1 cellular context compared by ENCODE assay signal in the genomic region with DNA sequence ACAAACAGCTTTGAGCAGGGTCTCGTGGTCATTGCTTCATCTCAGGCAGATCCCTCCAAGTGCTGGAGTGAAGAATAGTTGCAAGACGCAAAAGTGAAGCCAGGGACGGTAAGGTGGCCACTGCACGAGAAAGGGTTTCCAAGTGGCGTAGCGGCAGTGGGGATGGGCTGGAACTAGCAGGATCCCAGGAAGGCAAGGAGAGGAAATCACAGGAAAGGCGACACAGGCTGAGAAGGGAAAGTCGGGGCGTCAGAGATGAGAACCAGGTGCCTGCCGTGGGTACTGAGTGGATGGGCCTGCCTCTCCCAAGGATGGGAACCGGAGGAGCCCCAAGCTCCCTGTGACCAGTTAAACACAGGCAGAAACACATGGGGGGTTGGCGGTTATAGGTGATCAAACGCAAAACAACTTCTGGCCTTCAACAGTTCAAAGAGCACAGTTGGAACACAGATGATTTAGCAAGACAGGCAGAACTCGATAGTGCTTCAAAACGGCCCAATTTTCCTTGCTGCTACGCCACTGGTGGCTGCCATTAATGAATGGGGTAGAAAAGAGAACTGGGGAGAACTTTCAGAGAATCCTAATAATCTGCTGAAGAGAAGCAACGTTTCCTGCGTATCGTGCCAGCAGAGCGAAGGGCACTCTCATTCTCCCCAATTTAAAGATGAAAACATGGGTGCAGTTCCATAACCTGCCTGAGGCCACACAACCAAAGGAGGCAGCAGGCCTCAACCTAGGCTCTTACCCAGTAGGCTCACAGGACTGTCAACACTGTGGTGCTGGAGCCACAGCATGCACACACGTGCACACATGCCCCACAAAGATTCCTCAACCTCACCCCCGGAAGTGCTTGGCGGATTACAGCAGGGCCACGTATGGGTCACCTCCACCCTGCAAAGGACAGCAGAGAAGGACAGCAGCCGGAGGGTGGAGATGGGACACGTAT.
TF ChIP-seq lines count a peak whose summit lies in the region.

No MANE protein-coding gene starts in this region.

TF ChIP-seq in HepG2, 621 proteins besides CTCF, POLR2A, EP300 and RAD21 (continued from another document and continues in another):
- TF ChIP-seq, protein P1, sequence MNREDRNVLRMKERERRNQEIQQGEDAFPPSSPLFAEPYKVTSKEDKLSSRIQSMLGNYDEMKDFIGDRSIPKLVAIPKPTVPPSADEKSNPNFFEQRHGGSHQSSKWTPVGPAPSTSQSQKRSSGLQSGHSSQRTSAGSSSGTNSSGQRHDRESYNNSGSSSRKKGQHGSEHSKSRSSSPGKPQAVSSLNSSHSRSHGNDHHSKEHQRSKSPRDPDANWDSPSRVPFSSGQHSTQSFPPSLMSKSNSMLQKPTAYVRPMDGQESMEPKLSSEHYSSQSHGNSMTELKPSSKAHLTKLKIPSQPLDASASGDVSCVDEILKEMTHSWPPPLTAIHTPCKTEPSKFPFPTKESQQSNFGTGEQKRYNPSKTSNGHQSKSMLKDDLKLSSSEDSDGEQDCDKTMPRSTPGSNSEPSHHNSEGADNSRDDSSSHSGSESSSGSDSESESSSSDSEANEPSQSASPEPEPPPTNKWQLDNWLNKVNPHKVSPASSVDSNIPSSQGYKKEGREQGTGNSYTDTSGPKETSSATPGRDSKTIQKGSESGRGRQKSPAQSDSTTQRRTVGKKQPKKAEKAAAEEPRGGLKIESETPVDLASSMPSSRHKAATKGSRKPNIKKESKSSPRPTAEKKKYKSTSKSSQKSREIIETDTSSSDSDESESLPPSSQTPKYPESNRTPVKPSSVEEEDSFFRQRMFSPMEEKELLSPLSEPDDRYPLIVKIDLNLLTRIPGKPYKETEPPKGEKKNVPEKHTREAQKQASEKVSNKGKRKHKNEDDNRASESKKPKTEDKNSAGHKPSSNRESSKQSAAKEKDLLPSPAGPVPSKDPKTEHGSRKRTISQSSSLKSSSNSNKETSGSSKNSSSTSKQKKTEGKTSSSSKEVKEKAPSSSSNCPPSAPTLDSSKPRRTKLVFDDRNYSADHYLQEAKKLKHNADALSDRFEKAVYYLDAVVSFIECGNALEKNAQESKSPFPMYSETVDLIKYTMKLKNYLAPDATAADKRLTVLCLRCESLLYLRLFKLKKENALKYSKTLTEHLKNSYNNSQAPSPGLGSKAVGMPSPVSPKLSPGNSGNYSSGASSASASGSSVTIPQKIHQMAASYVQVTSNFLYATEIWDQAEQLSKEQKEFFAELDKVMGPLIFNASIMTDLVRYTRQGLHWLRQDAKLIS (CRISPR knock-in tag; IDR thresholded peaks at IDR 0.05) = no peak
- TF ChIP-seq MED8 (CRISPR knock-in tag; IDR thresholded peaks at IDR 0.05; ENCODE audit: insufficient replicate concordance) (peak; percentile 32), ZNF317 (CRISPR knock-in tag; IDR thresholded peaks at IDR 0.05) (peak; percentile 78), IKZF4 (CRISPR knock-in tag; IDR thresholded peaks at IDR 0.05; ENCODE audit: borderline replicate concordance, low read depth, not compliant biosample characterization) (no peak), SALL1 (CRISPR knock-in tag; IDR thresholded peaks at IDR 0.05) (peak; percentile 42; the same call in 1 of the 2 replicates), ZFP62 (CRISPR knock-in tag; IDR thresholded peaks at IDR 0.05) (no peak), ZNF569 (CRISPR knock-in tag; IDR thresholded peaks at IDR 0.05; ENCODE audit: borderline replicate concordance) (no peak), SOX13 (IDR thresholded peaks at IDR 0.05) (no peak), SOX13 (CRISPR knock-in tag; conservative IDR thresholded peaks at IDR 0.05 in 1 of 2, IDR thresholded peaks at IDR 0.05 in 1 of 2) (peak in 1 of 2 experiments; percentile 6; a peak in 1 of 4 replicates), ZFP90 (CRISPR knock-in tag; IDR thresholded peaks at IDR 0.05; ENCODE audit: borderline replicate concordance) (no peak), ZKSCAN5 (CRISPR knock-in tag; IDR thresholded peaks at IDR 0.05) (no peak), MAF1 (CRISPR knock-in tag; IDR thresholded peaks at IDR 0.05; ENCODE audit: borderline replicate concordance) (no peak), JDP2 (CRISPR knock-in tag; IDR thresholded peaks at IDR 0.05; ENCODE audit: borderline replicate concordance) (no peak), SMC3 (IDR thresholded peaks at IDR 0.05; ENCODE audit: low read length) (no peak), DNMT1 (CRISPR knock-in tag; IDR thresholded peaks at IDR 0.05) (no peak), ISX (CRISPR knock-in tag; conservative IDR thresholded peaks at IDR 0.05) (no peak), ZNF674 (CRISPR knock-in tag; IDR thresholded peaks at IDR 0.05; ENCODE audit: low read depth) (no peak), NPAS2 (CRISPR knock-in tag; IDR thresholded peaks at IDR 0.05; ENCODE audit: borderline replicate concordance) (no peak)
- TF ChIP-seq, protein P2, sequence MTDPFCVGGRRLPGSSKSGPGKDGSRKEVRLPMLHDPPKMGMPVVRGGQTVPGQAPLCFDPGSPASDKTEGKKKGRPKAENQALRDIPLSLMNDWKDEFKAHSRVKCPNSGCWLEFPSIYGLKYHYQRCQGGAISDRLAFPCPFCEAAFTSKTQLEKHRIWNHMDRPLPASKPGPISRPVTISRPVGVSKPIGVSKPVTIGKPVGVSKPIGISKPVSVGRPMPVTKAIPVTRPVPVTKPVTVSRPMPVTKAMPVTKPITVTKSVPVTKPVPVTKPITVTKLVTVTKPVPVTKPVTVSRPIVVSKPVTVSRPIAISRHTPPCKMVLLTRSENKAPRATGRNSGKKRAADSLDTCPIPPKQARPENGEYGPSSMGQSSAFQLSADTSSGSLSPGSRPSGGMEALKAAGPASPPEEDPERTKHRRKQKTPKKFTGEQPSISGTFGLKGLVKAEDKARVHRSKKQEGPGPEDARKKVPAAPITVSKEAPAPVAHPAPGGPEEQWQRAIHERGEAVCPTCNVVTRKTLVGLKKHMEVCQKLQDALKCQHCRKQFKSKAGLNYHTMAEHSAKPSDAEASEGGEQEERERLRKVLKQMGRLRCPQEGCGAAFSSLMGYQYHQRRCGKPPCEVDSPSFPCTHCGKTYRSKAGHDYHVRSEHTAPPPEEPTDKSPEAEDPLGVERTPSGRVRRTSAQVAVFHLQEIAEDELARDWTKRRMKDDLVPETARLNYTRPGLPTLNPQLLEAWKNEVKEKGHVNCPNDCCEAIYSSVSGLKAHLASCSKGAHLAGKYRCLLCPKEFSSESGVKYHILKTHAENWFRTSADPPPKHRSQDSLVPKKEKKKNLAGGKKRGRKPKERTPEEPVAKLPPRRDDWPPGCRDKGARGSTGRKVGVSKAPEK (CRISPR knock-in tag; IDR thresholded peaks at IDR 0.05; ENCODE audit: borderline replicate concordance) = no peak
- TF ChIP-seq, protein P3, sequence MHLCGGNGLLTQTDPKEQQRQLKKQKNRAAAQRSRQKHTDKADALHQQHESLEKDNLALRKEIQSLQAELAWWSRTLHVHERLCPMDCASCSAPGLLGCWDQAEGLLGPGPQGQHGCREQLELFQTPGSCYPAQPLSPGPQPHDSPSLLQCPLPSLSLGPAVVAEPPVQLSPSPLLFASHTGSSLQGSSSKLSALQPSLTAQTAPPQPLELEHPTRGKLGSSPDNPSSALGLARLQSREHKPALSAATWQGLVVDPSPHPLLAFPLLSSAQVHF (CRISPR knock-in tag; IDR thresholded peaks at IDR 0.05) = no peak
- TF ChIP-seq, protein P4, sequence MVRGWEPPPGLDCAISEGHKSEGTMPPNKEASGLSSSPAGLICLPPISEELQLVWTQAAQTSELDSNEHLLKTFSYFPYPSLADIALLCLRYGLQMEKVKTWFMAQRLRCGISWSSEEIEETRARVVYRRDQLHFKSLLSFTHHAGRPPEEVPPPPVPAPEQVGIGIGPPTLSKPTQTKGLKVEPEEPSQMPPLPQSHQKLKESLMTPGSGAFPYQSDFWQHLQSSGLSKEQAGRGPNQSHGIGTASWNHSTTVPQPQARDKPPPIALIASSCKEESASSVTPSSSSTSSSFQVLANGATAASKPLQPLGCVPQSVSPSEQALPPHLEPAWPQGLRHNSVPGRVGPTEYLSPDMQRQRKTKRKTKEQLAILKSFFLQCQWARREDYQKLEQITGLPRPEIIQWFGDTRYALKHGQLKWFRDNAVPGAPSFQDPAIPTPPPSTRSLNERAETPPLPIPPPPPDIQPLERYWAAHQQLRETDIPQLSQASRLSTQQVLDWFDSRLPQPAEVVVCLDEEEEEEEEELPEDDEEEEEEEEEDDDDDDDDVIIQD (CRISPR knock-in tag; IDR thresholded peaks at IDR 0.05; ENCODE audit: low read depth) = 0 out of 2 replicates have a peak, but pooled peaks have one; percentile 22
- TF ChIP-seq, protein P5, sequence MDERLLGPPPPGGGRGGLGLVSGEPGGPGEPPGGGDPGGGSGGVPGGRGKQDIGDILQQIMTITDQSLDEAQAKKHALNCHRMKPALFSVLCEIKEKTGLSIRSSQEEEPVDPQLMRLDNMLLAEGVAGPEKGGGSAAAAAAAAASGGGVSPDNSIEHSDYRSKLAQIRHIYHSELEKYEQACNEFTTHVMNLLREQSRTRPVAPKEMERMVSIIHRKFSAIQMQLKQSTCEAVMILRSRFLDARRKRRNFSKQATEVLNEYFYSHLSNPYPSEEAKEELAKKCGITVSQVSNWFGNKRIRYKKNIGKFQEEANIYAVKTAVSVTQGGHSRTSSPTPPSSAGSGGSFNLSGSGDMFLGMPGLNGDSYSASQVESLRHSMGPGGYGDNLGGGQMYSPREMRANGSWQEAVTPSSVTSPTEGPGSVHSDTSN (CRISPR knock-in tag; IDR thresholded peaks at IDR 0.05) = no peak
- TF ChIP-seq, protein P6, sequence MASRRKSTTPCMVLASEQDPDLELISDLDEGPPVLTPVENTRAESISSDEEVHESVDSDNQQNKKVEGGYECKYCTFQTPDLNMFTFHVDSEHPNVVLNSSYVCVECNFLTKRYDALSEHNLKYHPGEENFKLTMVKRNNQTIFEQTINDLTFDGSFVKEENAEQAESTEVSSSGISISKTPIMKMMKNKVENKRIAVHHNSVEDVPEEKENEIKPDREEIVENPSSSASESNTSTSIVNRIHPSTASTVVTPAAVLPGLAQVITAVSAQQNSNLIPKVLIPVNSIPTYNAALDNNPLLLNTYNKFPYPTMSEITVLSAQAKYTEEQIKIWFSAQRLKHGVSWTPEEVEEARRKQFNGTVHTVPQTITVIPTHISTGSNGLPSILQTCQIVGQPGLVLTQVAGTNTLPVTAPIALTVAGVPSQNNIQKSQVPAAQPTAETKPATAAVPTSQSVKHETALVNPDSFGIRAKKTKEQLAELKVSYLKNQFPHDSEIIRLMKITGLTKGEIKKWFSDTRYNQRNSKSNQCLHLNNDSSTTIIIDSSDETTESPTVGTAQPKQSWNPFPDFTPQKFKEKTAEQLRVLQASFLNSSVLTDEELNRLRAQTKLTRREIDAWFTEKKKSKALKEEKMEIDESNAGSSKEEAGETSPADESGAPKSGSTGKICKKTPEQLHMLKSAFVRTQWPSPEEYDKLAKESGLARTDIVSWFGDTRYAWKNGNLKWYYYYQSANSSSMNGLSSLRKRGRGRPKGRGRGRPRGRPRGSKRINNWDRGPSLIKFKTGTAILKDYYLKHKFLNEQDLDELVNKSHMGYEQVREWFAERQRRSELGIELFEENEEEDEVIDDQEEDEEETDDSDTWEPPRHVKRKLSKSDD (CRISPR knock-in tag; IDR thresholded peaks at IDR 0.05; ENCODE audit: low read depth) = no peak
- TF ChIP-seq, protein P7, sequence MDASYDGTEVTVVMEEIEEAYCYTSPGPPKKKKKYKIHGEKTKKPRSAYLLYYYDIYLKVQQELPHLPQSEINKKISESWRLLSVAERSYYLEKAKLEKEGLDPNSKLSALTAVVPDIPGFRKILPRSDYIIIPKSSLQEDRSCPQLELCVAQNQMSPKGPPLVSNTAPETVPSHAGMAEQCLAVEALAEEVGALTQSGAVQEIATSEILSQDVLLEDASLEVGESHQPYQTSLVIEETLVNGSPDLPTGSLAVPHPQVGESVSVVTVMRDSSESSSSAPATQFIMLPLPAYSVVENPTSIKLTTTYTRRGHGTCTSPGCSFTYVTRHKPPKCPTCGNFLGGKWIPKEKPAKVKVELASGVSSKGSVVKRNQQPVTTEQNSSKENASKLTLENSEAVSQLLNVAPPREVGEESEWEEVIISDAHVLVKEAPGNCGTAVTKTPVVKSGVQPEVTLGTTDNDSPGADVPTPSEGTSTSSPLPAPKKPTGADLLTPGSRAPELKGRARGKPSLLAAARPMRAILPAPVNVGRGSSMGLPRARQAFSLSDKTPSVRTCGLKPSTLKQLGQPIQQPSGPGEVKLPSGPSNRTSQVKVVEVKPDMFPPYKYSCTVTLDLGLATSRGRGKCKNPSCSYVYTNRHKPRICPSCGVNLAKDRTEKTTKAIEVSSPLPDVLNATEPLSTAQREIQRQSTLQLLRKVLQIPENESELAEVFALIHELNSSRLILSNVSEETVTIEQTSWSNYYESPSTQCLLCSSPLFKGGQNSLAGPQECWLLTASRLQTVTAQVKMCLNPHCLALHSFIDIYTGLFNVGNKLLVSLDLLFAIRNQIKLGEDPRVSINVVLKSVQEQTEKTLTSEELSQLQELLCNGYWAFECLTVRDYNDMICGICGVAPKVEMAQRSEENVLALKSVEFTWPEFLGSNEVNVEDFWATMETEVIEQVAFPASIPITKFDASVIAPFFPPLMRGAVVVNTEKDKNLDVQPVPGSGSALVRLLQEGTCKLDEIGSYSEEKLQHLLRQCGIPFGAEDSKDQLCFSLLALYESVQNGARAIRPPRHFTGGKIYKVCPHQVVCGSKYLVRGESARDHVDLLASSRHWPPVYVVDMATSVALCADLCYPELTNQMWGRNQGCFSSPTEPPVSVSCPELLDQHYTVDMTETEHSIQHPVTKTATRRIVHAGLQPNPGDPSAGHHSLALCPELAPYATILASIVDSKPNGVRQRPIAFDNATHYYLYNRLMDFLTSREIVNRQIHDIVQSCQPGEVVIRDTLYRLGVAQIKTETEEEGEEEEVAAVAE (CRISPR knock-in tag; IDR thresholded peaks at IDR 0.05; ENCODE audit: borderline replicate concordance) = no peak
- TF ChIP-seq, protein P8, sequence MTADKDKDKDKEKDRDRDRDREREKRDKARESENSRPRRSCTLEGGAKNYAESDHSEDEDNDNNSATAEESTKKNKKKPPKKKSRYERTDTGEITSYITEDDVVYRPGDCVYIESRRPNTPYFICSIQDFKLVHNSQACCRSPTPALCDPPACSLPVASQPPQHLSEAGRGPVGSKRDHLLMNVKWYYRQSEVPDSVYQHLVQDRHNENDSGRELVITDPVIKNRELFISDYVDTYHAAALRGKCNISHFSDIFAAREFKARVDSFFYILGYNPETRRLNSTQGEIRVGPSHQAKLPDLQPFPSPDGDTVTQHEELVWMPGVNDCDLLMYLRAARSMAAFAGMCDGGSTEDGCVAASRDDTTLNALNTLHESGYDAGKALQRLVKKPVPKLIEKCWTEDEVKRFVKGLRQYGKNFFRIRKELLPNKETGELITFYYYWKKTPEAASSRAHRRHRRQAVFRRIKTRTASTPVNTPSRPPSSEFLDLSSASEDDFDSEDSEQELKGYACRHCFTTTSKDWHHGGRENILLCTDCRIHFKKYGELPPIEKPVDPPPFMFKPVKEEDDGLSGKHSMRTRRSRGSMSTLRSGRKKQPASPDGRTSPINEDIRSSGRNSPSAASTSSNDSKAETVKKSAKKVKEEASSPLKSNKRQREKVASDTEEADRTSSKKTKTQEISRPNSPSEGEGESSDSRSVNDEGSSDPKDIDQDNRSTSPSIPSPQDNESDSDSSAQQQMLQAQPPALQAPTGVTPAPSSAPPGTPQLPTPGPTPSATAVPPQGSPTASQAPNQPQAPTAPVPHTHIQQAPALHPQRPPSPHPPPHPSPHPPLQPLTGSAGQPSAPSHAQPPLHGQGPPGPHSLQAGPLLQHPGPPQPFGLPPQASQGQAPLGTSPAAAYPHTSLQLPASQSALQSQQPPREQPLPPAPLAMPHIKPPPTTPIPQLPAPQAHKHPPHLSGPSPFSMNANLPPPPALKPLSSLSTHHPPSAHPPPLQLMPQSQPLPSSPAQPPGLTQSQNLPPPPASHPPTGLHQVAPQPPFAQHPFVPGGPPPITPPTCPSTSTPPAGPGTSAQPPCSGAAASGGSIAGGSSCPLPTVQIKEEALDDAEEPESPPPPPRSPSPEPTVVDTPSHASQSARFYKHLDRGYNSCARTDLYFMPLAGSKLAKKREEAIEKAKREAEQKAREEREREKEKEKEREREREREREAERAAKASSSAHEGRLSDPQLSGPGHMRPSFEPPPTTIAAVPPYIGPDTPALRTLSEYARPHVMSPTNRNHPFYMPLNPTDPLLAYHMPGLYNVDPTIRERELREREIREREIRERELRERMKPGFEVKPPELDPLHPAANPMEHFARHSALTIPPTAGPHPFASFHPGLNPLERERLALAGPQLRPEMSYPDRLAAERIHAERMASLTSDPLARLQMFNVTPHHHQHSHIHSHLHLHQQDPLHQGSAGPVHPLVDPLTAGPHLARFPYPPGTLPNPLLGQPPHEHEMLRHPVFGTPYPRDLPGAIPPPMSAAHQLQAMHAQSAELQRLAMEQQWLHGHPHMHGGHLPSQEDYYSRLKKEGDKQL (CRISPR knock-in tag; IDR thresholded peaks at IDR 0.05; ENCODE audit: low read depth) = no peak
